8 cellular contexts compared by ENCODE assay signal in genomic region chr1:37808369-37809319, GRCh38. TPM values are rescaled to one million over a fixed set of nuclear protein-coding genes. Genes with fewer than 3 reads are reported as not detected.
A peak's percentile ranks its signal among the peaks of the same experiment; 100 is the strongest.
DNase-seq lines count a peak whose midpoint lies in the region; ATAC-seq and TF ChIP-seq lines count a peak whose summit lies in the region.

No MANE protein-coding gene starts in this region.

- H3K36me3 ChIP-seq in DOHH2 (ENCODE audit: control insufficient read depth, low read length) (peaks cover 59% of the 10 kb centered on the region), PC-3 (ENCODE audit: low read depth, low read length) (peaks cover 33% of the 10 kb centered on the region), ascending aorta (peaks cover 25 to 27% of the 10 kb centered on the region in 2 donors), left ventricle myocardium inferior (peaks cover 31% of the 10 kb centered on the region), parathyroid adenoma (ENCODE audit: control insufficient read depth, insufficient read depth, low read length) (no peaks in the 10 kb centered on the region)

- POLR2A ChIA-PET in PC-3 (lab: Charles Lee; ENCODE audit: unreplicated experiment) = interaction anchor here (0.6 to 0.9 kb wide), 5 partner anchors 29 to 774 kb away, joined by 3 to 24 read pairs (median 4); partner anchors contain the start of gene MTF1

- H3K9me3 ChIP-seq in DOHH2 (ENCODE audit: control insufficient read depth, insufficient read depth, low read length) (no peaks in the 10 kb centered on the region), PC-3 (ENCODE audit: low read length) (no peaks in the 10 kb centered on the region), ascending aorta (no peaks in the 10 kb centered on the region), left ventricle myocardium inferior (replicated peaks) (no peaks in the 10 kb centered on the region), parathyroid adenoma (ENCODE audit: control insufficient read depth, low read length) (no peaks in the 10 kb centered on the region)

- intact Hi-C loops in PC-3 (cut with micrococcal nuclease) = loop anchor here (1.0 kb wide), 1 partner anchor 118 kb away; a partner anchor contains a TSS
- intact Hi-C loops in ascending aorta (cut with DNase I) = loop anchor here (1.0 to 5.0 kb wide), 6 partner anchors 51 to 330 kb away; partner anchors contain the start of genes CDCA8, GNL2, INPP5B and MTF1
- intact Hi-C loops in left ventricle myocardium inferior (cut with micrococcal nuclease) = no loop called here

- peak overlapping the region; percentile 51 for H2AFZ ChIP-seq in PC-3 (ENCODE audit: low read length)
- peak overlapping the region; percentile 78 for H2AFZ ChIP-seq in parathyroid adenoma

- peaks cover 27% of the 10 kb centered on the region for H3K4me1 ChIP-seq in DOHH2 (ENCODE audit: control insufficient read depth, low read length)
- peaks cover 27% of the 10 kb centered on the region for H3K4me1 ChIP-seq in PC-3 (ENCODE audit: insufficient read depth, low read length)
- peaks cover 6 to 15% of the 10 kb centered on the region in 2 donors for H3K4me1 ChIP-seq in ascending aorta
- H3K4me1 ChIP-seq in left ventricle myocardium inferior = peaks cover 50% of the 10 kb centered on the region
- peaks cover 4% of the 10 kb centered on the region for H3K4me1 ChIP-seq in parathyroid adenoma

- TF ChIP-seq CTCF in DOHH2 (IDR thresholded peaks at IDR 0.05; ENCODE audit: low read depth, low read length, poor library complexity, severe bottlenecking) = peak; percentile 9
- TF ChIP-seq CTCF in PC-3 (conservative IDR thresholded peaks at IDR 0.05; ENCODE audit: low read depth, low read length) = no peak; the same call in 1 of the 2 replicates
- TF ChIP-seq CTCF in ascending aorta (IDR thresholded peaks at IDR 0.05) = no peak
- TF ChIP-seq CTCF in left ventricle myocardium inferior (IDR thresholded peaks at IDR 0.05; ENCODE audit: borderline replicate concordance) = no peak
- TF ChIP-seq CTCF in parathyroid adenoma (IDR thresholded peaks at IDR 0.05) = no peak

- H3K9ac ChIP-seq in PC-3 (ENCODE audit: low read length) (peak overlapping the region; percentile 80), parathyroid adenoma (peak overlapping the region; percentile 22)

- H3F3A ChIP-seq in DOHH2 (ENCODE audit: control insufficient read depth, insufficient read depth) (peaks cover 3% of the 10 kb centered on the region; the same call in 1 of the 2 replicates), PC-3 (ENCODE audit: low read length, unreplicated experiment) (no peaks in the 10 kb centered on the region)

- DNase-seq in PC-3 (peak; percentile 65), ascending aorta (ENCODE audit: low spot score in 2 of 2) (peak in 1 of 2 donors; percentile 77), left ventricle myocardium inferior (peak; percentile 63), cerebellar nuclear complex (lab: John Stamatoyannopoulos, UW) (no peak)

- peak; percentile 38 for ATAC-seq in GM21360 (IDR thresholded peaks at IDR 0.05; ENCODE audit: unreplicated experiment)
- ATAC-seq in HG03571 (IDR thresholded peaks at IDR 0.05; ENCODE audit: unreplicated experiment) = peak; percentile 39
- peak; percentile 73 for ATAC-seq in PC-3

- H3K9me2 ChIP-seq in DOHH2 (replicated peaks; ENCODE audit: control insufficient read depth, low read length) (no peaks in the 10 kb centered on the region), PC-3 (replicated peaks; ENCODE audit: low read length) (no peaks in the 10 kb centered on the region)

- H3K27ac ChIP-seq in DOHH2 (ENCODE audit: low read depth, low read length) (no peak overlapping the region), PC-3 (ENCODE audit: low read length) (no peak overlapping the region), ascending aorta (peak overlapping the region; percentile 98 to 99), left ventricle myocardium inferior (replicated peaks) (peak overlapping the region; percentile 98), parathyroid adenoma (peak overlapping the region; percentile 79)

- H3K27me3 ChIP-seq in DOHH2 (ENCODE audit: control insufficient read depth, low read length) (no peaks in the 10 kb centered on the region), PC-3 (ENCODE audit: low read length) (no peaks in the 10 kb centered on the region), ascending aorta (no peaks in the 10 kb centered on the region), left ventricle myocardium inferior (ENCODE audit: low read depth) (no peaks in the 10 kb centered on the region), parathyroid adenoma (ENCODE audit: control insufficient read depth, insufficient read depth, low read length) (no peaks in the 10 kb centered on the region)

- peak overlapping the region; percentile 89 for H3K4me2 ChIP-seq in DOHH2 (ENCODE audit: low read length)
- H3K4me2 ChIP-seq in PC-3 (ENCODE audit: low read length) = peak overlapping the region; percentile 92
- H3K4me2 ChIP-seq in parathyroid adenoma (ENCODE audit: low read length) = peak overlapping the region; percentile 80

- CTCF ChIA-PET in PC-3 (lab: Charles Lee) = interaction anchor here (0.6 to 1.5 kb wide), 2 partner anchors 51 to 1466 kb away, joined by 3 to 27 read pairs; partner anchors contain the start of gene MTF1

- H3K79me2 ChIP-seq in DOHH2 (ENCODE audit: control insufficient read depth, low read length) (peaks cover 57% of the 10 kb centered on the region), PC-3 (ENCODE audit: low read length) (peaks cover 49% of the 10 kb centered on the region), parathyroid adenoma (no peaks in the 10 kb centered on the region)

- TSS peak; percentile 64 for BruUV-seq in PC-3 (replicated peaks; lab: Mats Ljungman, UMichigan)

- H4K20me1 ChIP-seq in DOHH2 (ENCODE audit: control insufficient read depth, insufficient read depth, low read depth, low read length) (peaks cover 10% of the 10 kb centered on the region), PC-3 (ENCODE audit: low read length) (peaks cover 27% of the 10 kb centered on the region)

- H3K4me3 ChIP-seq in DOHH2 (ENCODE audit: low read length) (peak overlapping the region; percentile 99), PC-3 (ENCODE audit: low read length) (peak overlapping the region; percentile 81), ascending aorta (peak overlapping the region; percentile 90 to 92), left ventricle myocardium inferior (peak overlapping the region; percentile 88), parathyroid adenoma (ENCODE audit: low read depth, low read length) (peak overlapping the region; percentile 71)

RNA-seq across cellular contexts. Expression of gene YRDC, which starts 0.6 kb away (rescaled TPM):
- total RNA-seq in PC-3 (2014; rRNA removed) (41.8 and 51.9 TPM in 2 replicates), ascending aorta (9.7 TPM), left ventricle myocardium inferior (5.7 TPM)

RNA-seq across cellular contexts. Expression of gene C1orf122, which starts 1.1 kb away (rescaled TPM):
- 70.1 and 72.5 TPM in 2 replicates for total RNA-seq in PC-3 (2014; rRNA removed)
- 284 TPM for total RNA-seq in ascending aorta
- total RNA-seq in left ventricle myocardium inferior = 47.3 TPM

RNA-seq across cellular contexts. Expression of gene MANEAL, which starts 15.0 kb away (rescaled TPM):
- total RNA-seq in PC-3 (2014; rRNA removed) = 47.6 and 54.1 TPM in 2 replicates
- 0.43 TPM for total RNA-seq in ascending aorta
- 1.9 TPM for total RNA-seq in left ventricle myocardium inferior

RNA-seq across cellular contexts. Expression of gene EPHA10, which starts 43.7 kb away (rescaled TPM):
- total RNA-seq in PC-3 (2014; rRNA removed) = 1.8 and 3.5 TPM in 2 replicates
- total RNA-seq in ascending aorta = 0.11 TPM
- total RNA-seq in left ventricle myocardium inferior = 0.14 TPM

RNA-seq across cellular contexts. Expression of gene MTF1, which starts 50.7 kb away (rescaled TPM):
- total RNA-seq in PC-3 (2014; rRNA removed) = 5.4 and 10.7 TPM in 2 replicates
- total RNA-seq in ascending aorta = 10.6 TPM
- total RNA-seq in left ventricle myocardium inferior = 11.3 TPM

Comparison
In these comparisons a context has a peak if more than half of its experiments do, and no peak if none do; other contexts are left out.
1. H3K27ac ChIP-seq: peak in ascending aorta (2 of 2), left ventricle myocardium inferior (single experiment) and parathyroid adenoma (single experiment); none in DOHH2 (single experiment) and PC-3 (single experiment).
2. DNase-seq: peak in PC-3 (single experiment) and left ventricle myocardium inferior (single experiment); none in cerebellar nuclear complex (0 of 2).
3. RNA of gene MANEAL, which starts 15.0 kb away (total RNA-seq): 47.6 to 54.1 TPM in PC-3; 1.9 TPM in left ventricle myocardium inferior (single experiment) and 0.43 TPM in ascending aorta (single experiment); every median in the first group is over 10 times any median in the second.
4. Peak in every context shown above with its lines, with median percentiles within 50 percentile points of each other: H3K4me2 ChIP-seq, H3K4me3 ChIP-seq and ATAC-seq.